Comparison of ENCODE assay signal across 6 cellular contexts in genomic region chr1:121257632-121258031, GRCh38.
DNase-seq lines count a peak whose midpoint lies in the region; ATAC-seq, FAIRE-seq and TF ChIP-seq lines count a peak whose summit lies in the region.
"Not testable (repeated sequence)": the region's sequence is repeated elsewhere in the genome, so short reads cannot be mapped to it uniquely, and the experiment has no call there.

No MANE protein-coding gene starts in this region.

- not testable (repeated sequence) for H3K9me3 ChIP-seq in GM12878 (replicated peaks; ENCODE audit: control insufficient read depth, insufficient read depth, low read length)

- H3K4me3 ChIP-seq in GM23338, GM12878: not testable (repeated sequence)

- not testable (repeated sequence) for DNase-seq in GM23338 (ENCODE audit: low spot score); WTC11 (ENCODE audit: low spot score); GM12878 (ENCODE audit: low read depth, low spot score); memory B cell (ENCODE audit: low spot score in 2 of 2); stimulated activated naive B cell treated with anti-CD40 and anti-IgM and Interleukin-4, amounts not matched to agents 10 μg/mL and 1 μg/mL and 100 μg/mL, for 72 hours

- not testable (repeated sequence) for H3K27ac ChIP-seq in GM23338 (ENCODE audit: low read depth); GM12878 (ENCODE audit: control insufficient read depth, insufficient read depth)

- POLR2A ChIA-PET in WTC11 (lab: Charles Lee); GM12878 (lab: Charles Lee): not testable (repeated sequence)

- not testable (repeated sequence) for H3K4me1 ChIP-seq in GM23338 (ENCODE audit: insufficient read depth); GM12878 (ENCODE audit: control insufficient read depth, insufficient read depth, low read length)

- not testable (repeated sequence) for H3K27me3 ChIP-seq in GM23338 (ENCODE audit: insufficient read depth); GM12878 (replicated peaks in 1 of 2; ENCODE audit: control insufficient read depth in 2 of 2, insufficient read depth in 2 of 2, low read length in 1 of 2)

- TF ChIP-seq POLR2A in GM12878 (IDR thresholded peaks at IDR 0.05; ENCODE audit: low read depth, low read length) = not testable (repeated sequence)

- not testable (repeated sequence) for H3K79me2 ChIP-seq in GM23338 (replicated peaks; ENCODE audit: insufficient read depth); GM12878 (ENCODE audit: control insufficient read depth, insufficient read depth, low read length)

- ATAC-seq in GM23338 (peak; percentile 47), WTC11 (peak; percentile 51), GM12878 (peak; percentile 34; the same call in 2 of the 3 replicates), memory B cell (ENCODE audit: low read depth) (peak; percentile 59)
- ATAC-seq in activated T-helper 17 cell treated with anti-CD3 and anti-CD28 coated beads, Interleukin-2, amount 50 U/mL, for 72 hours (replicated peaks) = peak; percentile 9
- ATAC-seq in stimulated activated naive B cell treated with anti-CD40 and anti-IgM and Interleukin-4, amounts not matched to agents 10 μg/mL and 1 μg/mL and 100 μg/mL, for 72 hours (replicated peaks) = peak; percentile 52 to 59

- H3K9ac ChIP-seq in GM12878 (ENCODE audit: control insufficient read depth, insufficient read depth, low read length) = not testable (repeated sequence)

- not testable (repeated sequence) for H2AFZ ChIP-seq in GM23338; GM12878 (ENCODE audit: control insufficient read depth, low read depth, low read length)

- H3K27me3 Mint-ChIP-seq in GM23338 (ENCODE audit: insufficient read depth, low read depth, poor library complexity); WTC11 (ENCODE audit: low read depth); activated T-helper 17 cell treated with anti-CD3 and anti-CD28 coated beads, Interleukin-2, amount 50 U/mL, for 72 hours; memory B cell; stimulated activated naive B cell treated with anti-CD40 and anti-IgM and Interleukin-4, amounts not matched to agents 10 μg/mL and 1 μg/mL and 100 μg/mL, for 72 hours: not testable (repeated sequence)

- TF ChIP-seq CTCF in GM23338 (conservative IDR thresholded peaks at IDR 0.05; ENCODE audit: low read depth in 2 of 2); WTC11 (IDR thresholded peaks at IDR 0.05); GM12878 (IDR thresholded peaks at IDR 0.05 in 2 of 3, conservative IDR thresholded peaks at IDR 0.05 in 1 of 3; ENCODE audit: control insufficient read depth in 2 of 3, extremely low read depth in 1 of 3, insufficient read depth in 1 of 3, low read depth in 3 of 3, low read length in 3 of 3): not testable (repeated sequence)

- not testable (repeated sequence) for H3K9me3 Mint-ChIP-seq in GM23338; WTC11; activated T-helper 17 cell treated with anti-CD3 and anti-CD28 coated beads, Interleukin-2, amount 50 U/mL, for 72 hours; memory B cell; stimulated activated naive B cell treated with anti-CD40 and anti-IgM and Interleukin-4, amounts not matched to agents 10 μg/mL and 1 μg/mL and 100 μg/mL, for 72 hours

- not testable (repeated sequence) for FAIRE-seq in GM12878 (lab: Jason Lieb, UNC)

- not testable (repeated sequence) for H3K4me2 ChIP-seq in GM23338; GM12878 (ENCODE audit: control insufficient read depth, insufficient read depth)

- SMC1A ChIA-PET in GM12878 (lab: Charles Lee; ENCODE audit: uncharacterized antibody, unreplicated experiment) = not testable (repeated sequence)

- BruUV-seq in GM12878 (replicated peaks; lab: Mats Ljungman, UMichigan) = not testable (repeated sequence)

- H3K27ac Mint-ChIP-seq in GM23338; WTC11; activated T-helper 17 cell treated with anti-CD3 and anti-CD28 coated beads, Interleukin-2, amount 50 U/mL, for 72 hours; memory B cell; stimulated activated naive B cell treated with anti-CD40 and anti-IgM and Interleukin-4, amounts not matched to agents 10 μg/mL and 1 μg/mL and 100 μg/mL, for 72 hours: not testable (repeated sequence)

- H3F3A ChIP-seq in GM23338 (replicated peaks; ENCODE audit: low read depth) = not testable (repeated sequence)

- not testable (repeated sequence) for H3K4me3 Mint-ChIP-seq in GM23338; WTC11; activated T-helper 17 cell treated with anti-CD3 and anti-CD28 coated beads, Interleukin-2, amount 50 U/mL, for 72 hours; memory B cell; stimulated activated naive B cell treated with anti-CD40 and anti-IgM and Interleukin-4, amounts not matched to agents 10 μg/mL and 1 μg/mL and 100 μg/mL, for 72 hours

- not testable (repeated sequence) for H3K36me3 ChIP-seq in GM23338 (ENCODE audit: insufficient read depth); GM12878 (ENCODE audit: control insufficient read depth in 2 of 2, insufficient read depth in 2 of 2, low read length in 1 of 2)

- intact Hi-C loops in GM12878 (cut with micrococcal nuclease; ENCODE audit: unreplicated experiment) = not testable (repeated sequence)

- TF ChIP-seq EP300 in GM12878 (IDR thresholded peaks at IDR 0.05; ENCODE audit: borderline replicate concordance in 1 of 2, control insufficient read depth in 1 of 2, low read depth in 2 of 2, low read length in 2 of 2) = not testable (repeated sequence)

- in situ Hi-C loops in GM12878 (cut with MboI) = not testable (repeated sequence)

- CTCF ChIA-PET in WTC11 (lab: Charles Lee); GM12878 (lab: Yijun Ruan, JAX): not testable (repeated sequence)

- H3K36me3 Mint-ChIP-seq in GM23338 (ENCODE audit: low read depth); WTC11; activated T-helper 17 cell treated with anti-CD3 and anti-CD28 coated beads, Interleukin-2, amount 50 U/mL, for 72 hours (ENCODE audit: low read depth); memory B cell; stimulated activated naive B cell treated with anti-CD40 and anti-IgM and Interleukin-4, amounts not matched to agents 10 μg/mL and 1 μg/mL and 100 μg/mL, for 72 hours: not testable (repeated sequence)

- H3K4me1 Mint-ChIP-seq in GM23338; WTC11; activated T-helper 17 cell treated with anti-CD3 and anti-CD28 coated beads, Interleukin-2, amount 50 U/mL, for 72 hours; memory B cell; stimulated activated naive B cell treated with anti-CD40 and anti-IgM and Interleukin-4, amounts not matched to agents 10 μg/mL and 1 μg/mL and 100 μg/mL, for 72 hours: not testable (repeated sequence)

- TF ChIP-seq RAD21 in GM12878 (IDR thresholded peaks at IDR 0.05; ENCODE audit: insufficient read depth, low read depth, low read length) = not testable (repeated sequence)

- RAD21 ChIA-PET in GM12878 (lab: Charles Lee; ENCODE audit: unreplicated experiment) = not testable (repeated sequence)

- H3K9me2 ChIP-seq in GM23338 (ENCODE audit: insufficient read depth) = not testable (repeated sequence)

- no CpG with 5 or more reads among the region's 2 CpGs for WGBS in GM12878 (ENCODE audit: insufficient coverage, insufficient replicate concordance, low lambda C conversion rate, missing lambda C conversion rate)

- not testable (repeated sequence) for H4K20me1 ChIP-seq in GM23338 (replicated peaks; ENCODE audit: insufficient read depth); GM12878 (ENCODE audit: control insufficient read depth, insufficient read depth)

Comparison
In these comparisons a context has a peak if more than half of its experiments do, and no peak if none do; other contexts are left out.
1. ATAC-seq: peak in every context shown above with its lines; median percentile 59 in memory B cell; 56 in stimulated activated naive B cell treated with anti-CD40 and anti-IgM and Interleukin-4, amounts not matched to agents 10 μg/mL and 1 μg/mL and 100 μg/mL, for 72 hours; 51 in WTC11; 47 in GM23338; 34 in GM12878; 9 in activated T-helper 17 cell treated with anti-CD3 and anti-CD28 coated beads, Interleukin-2, amount 50 U/mL, for 72 hours.